In the genomic region with DNA sequence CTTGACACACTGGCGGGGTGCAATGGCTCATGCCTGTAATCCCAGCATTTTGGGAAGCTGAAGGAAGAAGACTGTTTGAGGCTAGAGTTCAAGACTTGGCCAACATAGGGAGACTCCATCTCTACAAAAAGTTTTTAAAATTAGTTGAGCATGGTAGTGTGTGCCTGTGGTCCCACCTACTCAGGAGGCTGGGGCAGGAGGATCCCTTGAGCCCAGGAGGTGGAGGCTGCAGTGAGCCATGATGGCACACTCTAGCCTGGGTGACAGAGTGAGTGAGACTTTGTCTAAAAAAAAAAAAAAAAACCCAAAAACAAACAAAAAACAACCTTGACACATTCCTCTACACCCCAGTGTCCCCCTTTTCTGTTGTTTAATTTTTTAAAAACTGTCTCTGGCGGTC, we compare ENCODE assay signal across 19 cellular contexts. TPM values are rescaled to one million over a fixed set of nuclear protein-coding genes. Genes with fewer than 3 reads are reported as not detected.
"Had no signal": no experiment of that assay in that cellular context is flagged by ENCODE, and none has a peak within 500 bp of the region (broad histone marks: within the 10 kb centered on the region; RNA-seq: fewer than 3 reads in every experiment).

No MANE protein-coding gene starts in this region.

- H3K4me3 ChIP-seq: heart left ventricle, psoas muscle, spleen, testis, tibial nerve, upper lobe of right lung, vagina had no signal

- H3K27ac Mint-ChIP-seq: endodermal cell; stimulated activated naive B cell treated with anti-CD40 and anti-IgM and Interleukin-4, amounts not matched to agents 10 μg/mL and 1 μg/mL and 100 μg/mL, for 72 hours had no signal

- H3K4me3 Mint-ChIP-seq: endodermal cell; stimulated activated naive B cell treated with anti-CD40 and anti-IgM and Interleukin-4, amounts not matched to agents 10 μg/mL and 1 μg/mL and 100 μg/mL, for 72 hours had no signal

- H3K36me3 Mint-ChIP-seq: naive thymus-derived CD8-positive, alpha-beta T cell had no signal

- DNase-seq: effector CD4-positive, alpha-beta T cell; endodermal cell; heart left ventricle; hypothalamus; psoas muscle; retina; stimulated activated naive B cell treated with anti-CD40 and anti-IgM and Interleukin-4, amounts not matched to agents 10 μg/mL and 1 μg/mL and 100 μg/mL, for 72 hours; testis; upper lobe of right lung had no signal

- H3K9me3 ChIP-seq: heart left ventricle, neutrophil, psoas muscle, spleen, testis, tibial nerve, upper lobe of right lung, vagina had no signal

- H3K27me3 ChIP-seq: testis, vagina had no signal

- ATAC-seq: heart left ventricle; left lobe of liver; naive thymus-derived CD8-positive, alpha-beta T cell; sciatic nerve; upper lobe of right lung had no signal

- H3K27ac ChIP-seq: heart left ventricle, neutrophil, psoas muscle, spleen, testis, tibial nerve, upper lobe of right lung, vagina had no signal

- H3K9me3 Mint-ChIP-seq: endodermal cell; naive thymus-derived CD8-positive, alpha-beta T cell; stimulated activated naive B cell treated with anti-CD40 and anti-IgM and Interleukin-4, amounts not matched to agents 10 μg/mL and 1 μg/mL and 100 μg/mL, for 72 hours had no signal

RNA-seq across cellular contexts. Expression of gene ITPKA, which starts 4.0 kb away (rescaled TPM):
- total RNA-seq: naive thymus-derived CD8-positive, alpha-beta T cell; sciatic nerve; skeletal muscle tissue; tibial nerve; vagina had no signal
- polyA plus RNA-seq: naive thymus-derived CD8-positive, alpha-beta T cell had no signal

RNA-seq across cellular contexts. Expression of gene LTK, which starts 24.0 kb away (rescaled TPM):
- total RNA-seq: mammary epithelial cell, osteoblast had no signal
- polyA plus RNA-seq: mammary epithelial cell; naive thymus-derived CD8-positive, alpha-beta T cell had no signal
